23 cellular contexts compared by ENCODE assay signal in genomic region chr21:37626320-37626719, GRCh38.
"Had no signal": no experiment of that assay in that cellular context is flagged by ENCODE, and none has a peak within 500 bp of the region (broad histone marks: within the 10 kb centered on the region; RNA-seq: fewer than 3 reads in every experiment).

No MANE protein-coding gene starts in this region.

- H3K27ac ChIP-seq: left ventricle myocardium inferior, pancreas, prostate gland, spleen, suprapubic skin, thoracic aorta, tibial artery, vagina had no signal

- H3K4me2 ChIP-seq: hepatocyte had no signal

- H3K4me3 ChIP-seq: hepatocyte, left ventricle myocardium inferior, lung, pancreas, prostate gland, spleen, suprapubic skin, thoracic aorta, tibial artery, vagina had no signal

- ATAC-seq: naive thymus-derived CD8-positive, alpha-beta T cell; sciatic nerve; stimulated activated effector memory CD8-positive, alpha-beta T cell treated with anti-CD3 and anti-CD28 coated beads, Interleukin-12 subunit alpha, Interleukin-12 subunit beta, amount 100 ng/mL, for 72 hours had no signal

- DNase-seq: islet precursor cell; left ventricle myocardium inferior; mesendoderm; naive thymus-derived CD8-positive, alpha-beta T cell; nucleus accumbens; pancreas; posterior cingulate gyrus; retina; right cardiac atrium; small intestine; spleen; stimulated activated CD4-positive, alpha-beta T cell treated with anti-CD3 and anti-CD28 coated beads, Interleukin-4, amount 100 ng/mL, for 24 hours; stimulated activated naive CD4-positive, alpha-beta T cell; tibial artery; trophoblast cell had no signal

- H3K79me2 ChIP-seq: hepatocyte had no signal

- H3K9me3 ChIP-seq: left ventricle myocardium inferior, pancreas, prostate gland, spleen, suprapubic skin, thoracic aorta, tibial artery, vagina had no signal

- H3K4me1 ChIP-seq: prostate gland, suprapubic skin, vagina had no signal

- H3K27me3 ChIP-seq: hepatocyte, pancreas, suprapubic skin, vagina had no signal

- H3K36me3 ChIP-seq: left ventricle myocardium inferior, pancreas, prostate gland, spleen, suprapubic skin, thoracic aorta, tibial artery, vagina had no signal
